Comparison of ENCODE assay signal across 9 cellular contexts in genomic region chr10:78802866-78803265, GRCh38.
DNase-seq lines count a peak whose midpoint lies in the region; ATAC-seq and TF ChIP-seq lines count a peak whose summit lies in the region.
"Had no signal": no experiment of that assay in that cellular context is flagged by ENCODE, and none has a peak within 500 bp of the region (broad histone marks: within the 10 kb centered on the region; RNA-seq: fewer than 3 reads in every experiment).

No MANE protein-coding gene starts in this region.

- no peak overlapping the region for H3K9ac ChIP-seq in subcutaneous abdominal adipose tissue (ENCODE audit: low read length in 5 of 5)

- H3K4me3 ChIP-seq in HFF-Myc (replicated peaks; ENCODE audit: low read depth, low read length) (no peak overlapping the region), subcutaneous abdominal adipose tissue (ENCODE audit: low read depth in 1 of 5, low read length in 5 of 5) (no peak overlapping the region)

- peak overlapping the region; percentile 56 to 94 (median 83) for H3K27ac Mint-ChIP-seq in brain

- H3K36me3 ChIP-seq in subcutaneous abdominal adipose tissue (ENCODE audit: control insufficient read depth in 5 of 5, insufficient read depth in 5 of 5, low read length in 5 of 5) = no peaks in the 10 kb centered on the region

- peaks cover 16 to 49% (median 45%) of the 10 kb centered on the region in 5 donors for H3K4me1 ChIP-seq in subcutaneous abdominal adipose tissue (ENCODE audit: control insufficient read depth in 5 of 5, insufficient read depth in 5 of 5, low read length in 5 of 5)

- no peak for ATAC-seq in left colon

- H3K4me3 Mint-ChIP-seq in brain = no peak overlapping the region

- DNase-seq in HFF-Myc (ENCODE audit: extremely low read depth, low read depth) (peak; percentile 91), left colon (peak; percentile 20 to 37), OCI-M2 (lab: John Stamatoyannopoulos, UW; ENCODE audit: unreplicated experiment) (no peak), iPS-NIHi7 (ENCODE audit: extremely low spot score) (no peak), NCI-H526 treated with DMSO at 0.1 percent for 48 hours (lab: John Stamatoyannopoulos, UW) (no peak)
- no peak for DNase-seq in stimulated activated CD4-positive, alpha-beta T cell treated with anti-CD3 and anti-CD28 coated beads, Interleukin-12 subunit alpha, Interleukin-12 subunit beta, amount 100 ng/mL, for 4 hours
- DNase-seq: SHP77 treated with DMSO at 0.1 percent for 48 hours had no signal

- TF ChIP-seq CTCF in HFF-Myc (IDR thresholded peaks at IDR 0.05; ENCODE audit: low read depth, low read length, missing control alignments) (no peak), brain (conservative IDR thresholded peaks at IDR 0.05) (no peak)

- H3K36me3 Mint-ChIP-seq in brain = no peaks in the 10 kb centered on the region

- H3K27me3 ChIP-seq in subcutaneous abdominal adipose tissue (ENCODE audit: control insufficient read depth in 5 of 5, insufficient read depth in 4 of 5, low read length in 5 of 5) = peaks cover 0 to 11% (median 0%) of the 10 kb centered on the region in 5 donors

- H3K27ac ChIP-seq in subcutaneous abdominal adipose tissue (ENCODE audit: low read depth, low read length) = peak overlapping the region; percentile 37

- H3K9me3 ChIP-seq in subcutaneous abdominal adipose tissue (ENCODE audit: control insufficient read depth in 5 of 5, low read length in 5 of 5) = no peaks in the 10 kb centered on the region

- peaks cover 0 to 7% (median 0%) of the 10 kb centered on the region in 5 experiments for H3K9me3 Mint-ChIP-seq in brain

- H3K27me3 Mint-ChIP-seq in brain = peaks cover 10% of the 10 kb centered on the region

- intact Hi-C loops in left colon (cut with DNase I, micrococcal nuclease) = no loop called here

- H3K4me1 Mint-ChIP-seq in brain = peaks cover 66% of the 10 kb centered on the region

Comparison
In these comparisons a context has a peak if more than half of its experiments do, and no peak if none do; other contexts are left out.
1. DNase-seq: peak in HFF-Myc (single experiment) and left colon (2 of 2); none in OCI-M2 (single experiment), iPS-NIHi7 (single experiment), stimulated activated CD4-positive, alpha-beta T cell treated with anti-CD3 and anti-CD28 coated beads, Interleukin-12 subunit alpha, Interleukin-12 subunit beta, amount 100 ng/mL, for 4 hours (single experiment) and NCI-H526 treated with DMSO at 0.1 percent for 48 hours (single experiment).